Comparison of ENCODE assay signal across 20 cellular contexts in genomic region chr2:241575624-241576292, GRCh38. TPM values are rescaled to one million over a fixed set of nuclear protein-coding genes. Genes with fewer than 3 reads are reported as not detected.
DNase-seq lines count a peak whose midpoint lies in the region; ATAC-seq, FAIRE-seq and TF ChIP-seq lines count a peak whose summit lies in the region.
"Had no signal": no experiment of that assay in that cellular context is flagged by ENCODE, and none has a peak within 500 bp of the region (broad histone marks: within the 10 kb centered on the region; RNA-seq: fewer than 3 reads in every experiment).

No MANE protein-coding gene starts in this region.

- H3K79me1 ChIP-seq in H9 (ENCODE audit: insufficient read depth, low read depth, low read length, poor library complexity, severe bottlenecking), result no peaks in the 10 kb centered on the region

- no peak overlapping the region for H3K4me3 ChIP-seq in astrocyte (ENCODE audit: insufficient read depth, low read depth, low read length)
- H3K4me3 ChIP-seq in right lobe of liver, result no peak overlapping the region
- no peak overlapping the region for H3K4me3 ChIP-seq in tibial artery
- H3K4me3 ChIP-seq in adrenal gland, result no peak overlapping the region

- H3K27me3 Mint-ChIP-seq in H9 (ENCODE audit: low read depth), result no peaks in the 10 kb centered on the region; the same call in 1 of the 2 replicates
- H3K27me3 Mint-ChIP-seq in astrocyte (ENCODE audit: low read depth, unreplicated experiment), result no peaks in the 10 kb centered on the region
- no peaks in the 10 kb centered on the region for H3K27me3 Mint-ChIP-seq in progenitor cell of endocrine pancreas

- no peak overlapping the region for H2AK5ac ChIP-seq in H9 (ENCODE audit: insufficient read length, low read length)

- ATAC-seq in right lobe of liver (peak in 3 of 4 donors; percentile 3 to 13 (median 8)), HG02610 (IDR thresholded peaks at IDR 0.05; ENCODE audit: unreplicated experiment) (no peak)

- no peak overlapping the region for H4K8ac ChIP-seq in H9 (replicated peaks; ENCODE audit: insufficient read length, low read depth, low read length)

- no peaks in the 10 kb centered on the region for H3K23me2 ChIP-seq in H9 (ENCODE audit: insufficient read length, low read depth, low read length, poor library complexity, severe bottlenecking)

- peak overlapping the region in 2 of 3 experiments; percentile 50 to 81; a peak in 2 of 7 replicates for H3K27ac Mint-ChIP-seq in H9
- H3K27ac Mint-ChIP-seq in astrocyte (ENCODE audit: unreplicated experiment), result peak overlapping the region; percentile 69
- peak overlapping the region; percentile 59 for H3K27ac Mint-ChIP-seq in progenitor cell of endocrine pancreas

- no peak for TF ChIP-seq CTCF in H9 (conservative IDR thresholded peaks at IDR 0.05)
- no peak for TF ChIP-seq CTCF in astrocyte (IDR thresholded peaks at IDR 0.05; ENCODE audit: insufficient read depth, low read depth, low read length)
- TF ChIP-seq CTCF in right lobe of liver (IDR thresholded peaks at IDR 0.05), result no peak
- TF ChIP-seq CTCF in progenitor cell of endocrine pancreas (IDR thresholded peaks at IDR 0.05; ENCODE audit: unreplicated experiment), result no peak
- no peak for TF ChIP-seq CTCF in tibial artery (IDR thresholded peaks at IDR 0.05)
- TF ChIP-seq CTCF in adrenal gland (IDR thresholded peaks at IDR 0.05), result no peak

- H3K23ac ChIP-seq in H9 (ENCODE audit: insufficient read length, low read depth, low read length), result no peak overlapping the region

- H2BK12ac ChIP-seq in H9 (ENCODE audit: insufficient read length, low read depth, low read length), result no peak overlapping the region

- H3K4me3 Mint-ChIP-seq in H9 (no peak overlapping the region), astrocyte (ENCODE audit: unreplicated experiment) (no peak overlapping the region), progenitor cell of endocrine pancreas (ENCODE audit: low read depth) (no peak overlapping the region)

- no peak for FAIRE-seq in astrocyte (lab: Jason Lieb, UNC)
- FAIRE-seq: GM12891 had no signal

- H2BK20ac ChIP-seq in H9 (ENCODE audit: low read depth, low read length, poor library complexity, severe bottlenecking), result no peak overlapping the region

- no peak overlapping the region; the same call in 1 of the 2 replicates for H3K14ac ChIP-seq in H9 (ENCODE audit: insufficient read depth, low read length)

- no peaks in the 10 kb centered on the region for H3K27me3 ChIP-seq in H9 (ENCODE audit: insufficient read depth, low read length)
- no peaks in the 10 kb centered on the region for H3K27me3 ChIP-seq in astrocyte (ENCODE audit: insufficient read depth, low read length)
- no peaks in the 10 kb centered on the region for H3K27me3 ChIP-seq in right lobe of liver
- H3K27me3 ChIP-seq in tibial artery, result no peaks in the 10 kb centered on the region
- no peaks in the 10 kb centered on the region for H3K27me3 ChIP-seq in adrenal gland

- no peak overlapping the region for H2BK15ac ChIP-seq in H9 (ENCODE audit: low read depth, low read length)

- peaks cover 14 to 16% of the 10 kb centered on the region in 2 experiments for H3K4me1 Mint-ChIP-seq in H9
- peaks cover 15% of the 10 kb centered on the region for H3K4me1 Mint-ChIP-seq in astrocyte (ENCODE audit: low read depth, unreplicated experiment)
- H3K4me1 Mint-ChIP-seq in progenitor cell of endocrine pancreas (ENCODE audit: low read depth), result no peaks in the 10 kb centered on the region

- H3K56ac ChIP-seq in H9 (ENCODE audit: insufficient read length, low read depth, low read length), result no peak overlapping the region

- H2AFZ ChIP-seq in H9 (ENCODE audit: low read length) (no peak overlapping the region), astrocyte (ENCODE audit: low read depth, low read length) (no peak overlapping the region)

- H3K4me2 ChIP-seq in H9 (ENCODE audit: insufficient read depth, insufficient read length, low read length) (no peak overlapping the region), astrocyte (ENCODE audit: low read length) (no peak overlapping the region)
- H3K4me2 ChIP-seq: KMS-11 had no signal

- H3T11ph ChIP-seq in H9 (ENCODE audit: low read length), result no peak overlapping the region

- DNase-seq in H9 (peak; percentile 25), astrocyte (ENCODE audit: low read depth) (no peak), right lobe of liver (peak in 1 of 3 donors; percentile 30), progenitor cell of endocrine pancreas (ENCODE audit: low spot score, unreplicated experiment) (no peak), tibial artery (no peak), adrenal gland (no peak)
- DNase-seq in activated T-cell treated with anti-CD3 and anti-CD28 coated beads, Interleukin-2, amount 50 U/mL, for 1 hour, result no peak
- DNase-seq: DMS 273 treated with DMSO at 0.1 percent for 48 hours, GF-D8, NCI-H1048, NCI-H1436 treated with DMSO at 0.1 percent for 48 hours, NCI-H2029 treated with DMSO at 0.1 percent for 48 hours, NCI-H2171 treated with DMSO at 0.1 percent for 48 hours, NCI-H446 treated with DMSO at 0.1 percent for 48 hours, OCI-M1, SHP77 treated with DMSO at 0.1 percent for 48 hours had no signal

- no peak overlapping the region for H4K91ac ChIP-seq in H9 (ENCODE audit: insufficient read length, low read depth, low read length)

- H3K9me3 ChIP-seq in H9 (ENCODE audit: control insufficient read depth, low read depth, low read length) (no peaks in the 10 kb centered on the region), astrocyte (ENCODE audit: insufficient read depth, low read depth, low read length) (no peaks in the 10 kb centered on the region), right lobe of liver (no peaks in the 10 kb centered on the region), tibial artery (no peaks in the 10 kb centered on the region), adrenal gland (replicated peaks in 1 of 3) (no peaks in the 10 kb centered on the region)

- H3K27ac ChIP-seq in H9 (ENCODE audit: insufficient read length, low read depth, low read length), result no peak overlapping the region
- H3K27ac ChIP-seq in astrocyte (ENCODE audit: low read depth, low read length), result no peak overlapping the region
- no peak overlapping the region for H3K27ac ChIP-seq in right lobe of liver
- H3K27ac ChIP-seq in tibial artery, result no peak overlapping the region
- H3K27ac ChIP-seq in adrenal gland, result no peak overlapping the region
- H3K27ac ChIP-seq: C4-2B, KMS-11 had no signal

- H3K9me3 Mint-ChIP-seq in H9 (peaks cover 2 to 9% of the 10 kb centered on the region in 2 experiments; a peak in 2 of 5 replicates), astrocyte (ENCODE audit: unreplicated experiment) (peaks cover 7% of the 10 kb centered on the region), progenitor cell of endocrine pancreas (ENCODE audit: low read depth) (peaks cover 3% of the 10 kb centered on the region)

- H3K36me3 Mint-ChIP-seq in H9 (ENCODE audit: insufficient read depth in 1 of 3, low read depth in 3 of 3) (peaks cover 21 to 33% (median 23%) of the 10 kb centered on the region in 3 experiments), astrocyte (ENCODE audit: low read depth, unreplicated experiment) (peaks cover 28% of the 10 kb centered on the region), progenitor cell of endocrine pancreas (ENCODE audit: insufficient read depth) (peaks cover 26% of the 10 kb centered on the region)

- WGBS in H9 (ENCODE audit: extremely low coverage, insufficient read length, low lambda C conversion rate), result no CpG with 5 or more reads among the region's 5 CpGs
- WGBS in right lobe of liver (ENCODE audit: insufficient coverage, low coverage, low lambda C conversion rate, missing lambda C conversion rate), result 69% methylated on average over 4 of the region's 5 CpGs
- WGBS in adrenal gland, 4 donors, result 66 to 89% (median 84%) methylated on average over 5 of the region's 5 CpGs

- H3K9ac ChIP-seq in H9 (ENCODE audit: extremely low read depth, insufficient read length, low read length), result no peak overlapping the region
- no peak overlapping the region for H3K9ac ChIP-seq in astrocyte (ENCODE audit: low read length)
- H3K9ac ChIP-seq: KMS-11 had no signal

- H3K18ac ChIP-seq in H9 (ENCODE audit: insufficient read length, low read depth, low read length), result no peak overlapping the region

- TF ChIP-seq POLR2A in right lobe of liver (IDR thresholded peaks at IDR 0.05), result no peak
- no peak for TF ChIP-seq POLR2A in adrenal gland (IDR thresholded peaks at IDR 0.05)

- H3K79me2 ChIP-seq in H9 (ENCODE audit: insufficient read depth, low read length) (no peaks in the 10 kb centered on the region), astrocyte (ENCODE audit: insufficient read depth, low read length) (no peaks in the 10 kb centered on the region)

- H4K20me1 ChIP-seq in H9 (ENCODE audit: control insufficient read depth, insufficient read depth, insufficient read length) (peaks cover 3% of the 10 kb centered on the region), astrocyte (ENCODE audit: insufficient read depth, low read length) (peaks cover 39% of the 10 kb centered on the region)

- no peak overlapping the region for H2BK120ac ChIP-seq in H9 (ENCODE audit: low read depth, low read length, poor library complexity, severe bottlenecking)

- H3K4me1 ChIP-seq in H9 (ENCODE audit: insufficient read depth, low read length) (no peaks in the 10 kb centered on the region), astrocyte (ENCODE audit: insufficient read depth, low read length) (no peaks in the 10 kb centered on the region), right lobe of liver (peaks cover 0 to 9% (median 0%) of the 10 kb centered on the region in 4 donors), tibial artery (no peaks in the 10 kb centered on the region), adrenal gland (replicated peaks in 1 of 2) (no peaks in the 10 kb centered on the region)

- peaks cover 5% of the 10 kb centered on the region for H3K36me3 ChIP-seq in astrocyte (ENCODE audit: insufficient read depth, low read length)
- H3K36me3 ChIP-seq in right lobe of liver, result peaks cover 0 to 22% (median 6%) of the 10 kb centered on the region in 4 donors
- peaks cover 0 to 45% (median 21%) of the 10 kb centered on the region in 3 donors for H3K36me3 ChIP-seq in tibial artery
- no peaks in the 10 kb centered on the region for H3K36me3 ChIP-seq in adrenal gland (replicated peaks in 1 of 2)

- no peak overlapping the region for H2BK5ac ChIP-seq in H9 (ENCODE audit: insufficient read length, low read length)

- intact Hi-C loops in right lobe of liver (cut with DNase I), result no loop called here
- intact Hi-C loops in tibial artery (cut with DNase I; ENCODE audit: low total_unique reads), result no loop called here
- intact Hi-C loops in adrenal gland (cut with DNase I), result no loop called here

- no peak overlapping the region for H3K4ac ChIP-seq in H9 (ENCODE audit: low read depth, low read length)

- no peak overlapping the region for H4K5ac ChIP-seq in H9 (ENCODE audit: insufficient read length, low read depth, low read length)

RNA-seq across cellular contexts. Expression of gene BOK, which starts 17.2 kb away (rescaled TPM):
- total RNA-seq in H9 (2021), result 33.9 and 35.6 TPM in 2 replicates
- total RNA-seq in astrocyte, result 64.2 and 64.9 TPM in 2 replicates
- total RNA-seq in right lobe of liver, result 100 to 1,000 TPM in 3 of 6 experiments, 10 to 100 TPM in 3; 50.1 to 119 (median 90.5) TPM
- total RNA-seq in progenitor cell of endocrine pancreas, result 8.0 and 10.2 TPM in 2 replicates
- total RNA-seq in adrenal gland, result 10 to 100 TPM; 10.3 to 41.7 (median 16.7) TPM
- polyA plus RNA-seq in adrenal gland, result 10 to 100 TPM in 1 of 3 donors, 1 to 10 TPM in 2; 2.9 to 19.3 (median 7.8) TPM
